Comparison of ENCODE assay signal across 32 cellular contexts in the genomic region with DNA sequence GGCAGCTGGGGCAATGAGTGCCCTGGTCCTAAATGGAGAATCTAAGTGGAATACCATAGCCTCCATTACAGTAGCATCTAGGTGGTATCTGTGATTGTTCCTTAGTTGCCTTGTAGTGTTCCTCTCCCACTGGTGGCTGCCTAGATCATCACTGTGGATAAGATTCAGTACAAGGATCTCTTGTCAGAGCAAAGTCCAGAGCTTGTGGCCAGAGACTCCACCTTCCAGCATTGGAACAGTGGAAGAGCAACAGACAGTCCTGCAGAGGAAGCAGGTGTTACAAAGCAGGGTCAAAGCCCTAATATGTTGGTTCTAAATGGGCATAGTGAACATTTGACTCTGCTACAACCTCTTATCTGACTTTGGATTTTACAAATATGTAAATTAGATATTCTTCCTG.
"Had no signal": no experiment of that assay in that cellular context is flagged by ENCODE, and none has a peak within 500 bp of the region (broad histone marks: within the 10 kb centered on the region; RNA-seq: fewer than 3 reads in every experiment).

No MANE protein-coding gene starts in this region.

- H3K4me1 ChIP-seq: parathyroid adenoma, psoas muscle, right lobe of liver, sigmoid colon, spleen, suprapubic skin, testis, transverse colon, upper lobe of right lung, uterus had no signal

- H3K4me3 ChIP-seq: ovary, psoas muscle, right lobe of liver, sigmoid colon, smooth muscle cell, spleen, suprapubic skin, testis, tibial artery, transverse colon, upper lobe of right lung, uterus had no signal

- H3K27me3 ChIP-seq: neutrophil, ovary, right lobe of liver, sigmoid colon, spleen, suprapubic skin, testis, tibial artery, transverse colon, upper lobe of right lung, uterus had no signal

- H3K36me3 ChIP-seq: neutrophil, ovary, right lobe of liver, sigmoid colon, spleen, suprapubic skin, tibial artery, transverse colon, upper lobe of right lung, uterus had no signal

- H3K4me1 Mint-ChIP-seq: naive thymus-derived CD4-positive, alpha-beta T cell; natural killer cell; nephron; stimulated activated memory B cell treated with anti-CD40 and anti-IgM and Interleukin-4, amounts not matched to agents 10 μg/mL and 1 μg/mL and 100 μg/mL, for 72 hours; stimulated activated naive CD8-positive, alpha-beta T cell treated with anti-CD3 and anti-CD28 coated beads, Interleukin-15, amount 100 ng/mL, for 72 hours had no signal

- H3K9ac ChIP-seq: parathyroid adenoma had no signal

- H3K4me2 ChIP-seq: smooth muscle cell had no signal

- H3K27me3 Mint-ChIP-seq: naive thymus-derived CD4-positive, alpha-beta T cell; progenitor cell of endocrine pancreas; stimulated activated memory B cell treated with anti-CD40 and anti-IgM and Interleukin-4, amounts not matched to agents 10 μg/mL and 1 μg/mL and 100 μg/mL, for 72 hours; stimulated activated naive CD8-positive, alpha-beta T cell treated with anti-CD3 and anti-CD28 coated beads, Interleukin-15, amount 100 ng/mL, for 72 hours; type B pancreatic cell had no signal

- H3K79me2 ChIP-seq: parathyroid adenoma had no signal

- H2AFZ ChIP-seq: parathyroid adenoma had no signal

- H3K9me3 ChIP-seq: neutrophil, ovary, psoas muscle, right lobe of liver, sigmoid colon, testis, tibial artery, upper lobe of right lung, uterus had no signal

- DNase-seq: naive thymus-derived CD4-positive, alpha-beta T cell; natural killer cell; nucleus accumbens; ovary; posterior cingulate gyrus; psoas muscle; right cardiac atrium; right lobe of liver; sigmoid colon; spleen; stimulated activated CD4-positive, alpha-beta T cell treated with anti-CD3 and anti-CD28 coated beads, Interleukin-12 subunit alpha, Interleukin-12 subunit beta, amount 100 ng/mL, for 4 hours; stimulated activated CD4-positive, alpha-beta T cell treated with anti-CD3 and anti-CD28 coated beads, Interleukin-1b, Interleukin-23, amount 100 ng/mL, for 48 hours; stimulated activated CD4-positive, alpha-beta T cell treated with anti-CD3 and anti-CD28 coated beads, Interleukin-4, amount 100 ng/mL, for 1 hour; stimulated activated CD4-positive, alpha-beta T cell treated with anti-CD3 and anti-CD28 coated beads, Interleukin-4, amount 100 ng/mL, for 4 hours; stimulated activated CD8-positive, alpha-beta memory T cell treated with anti-CD3 and anti-CD28 coated beads, Interleukin-4, amount 100 ng/mL, for 48 hours; stimulated activated naive CD4-positive, alpha-beta T cell; stimulated activated naive CD8-positive, alpha-beta T cell treated with anti-CD3 and anti-CD28 coated beads, Interleukin-15, amount 100 ng/mL, for 72 hours; stimulated activated naive CD8-positive, alpha-beta T cell treated with anti-CD3 and anti-CD28 coated beads, Interleukin-15, Interleukin-2, amounts not matched to agents 100 U/mL and 50 U/mL, for 24 hours; substantia nigra; testis; tibial artery; transverse colon; upper lobe of right lung; uterus had no signal

- H3K9me3 Mint-ChIP-seq: nephron; stimulated activated memory B cell treated with anti-CD40 and anti-IgM and Interleukin-4, amounts not matched to agents 10 μg/mL and 1 μg/mL and 100 μg/mL, for 72 hours; type B pancreatic cell had no signal

- H3K4me3 Mint-ChIP-seq: naive thymus-derived CD4-positive, alpha-beta T cell; natural killer cell; nephron; stimulated activated memory B cell treated with anti-CD40 and anti-IgM and Interleukin-4, amounts not matched to agents 10 μg/mL and 1 μg/mL and 100 μg/mL, for 72 hours; stimulated activated naive CD8-positive, alpha-beta T cell treated with anti-CD3 and anti-CD28 coated beads, Interleukin-15, amount 100 ng/mL, for 72 hours; type B pancreatic cell had no signal

- ATAC-seq: naive thymus-derived CD4-positive, alpha-beta T cell; natural killer cell; psoas muscle; right cardiac atrium; right lobe of liver; stimulated activated memory B cell treated with anti-CD40 and anti-IgM and Interleukin-4, amounts not matched to agents 10 μg/mL and 1 μg/mL and 100 μg/mL, for 72 hours; stimulated activated naive CD8-positive, alpha-beta T cell treated with anti-CD3 and anti-CD28 coated beads, Interleukin-15, amount 100 ng/mL, for 72 hours; stimulated activated naive CD8-positive, alpha-beta T cell treated with anti-CD3 and anti-CD28 coated beads, Interleukin-15, Interleukin-2, amounts not matched to agents 100 U/mL and 50 U/mL, for 24 hours; upper lobe of right lung had no signal

- H3K27ac ChIP-seq: neutrophil, ovary, parathyroid adenoma, psoas muscle, right lobe of liver, sigmoid colon, spleen, suprapubic skin, testis, tibial artery, transverse colon, upper lobe of right lung, uterus had no signal

- H3K36me3 Mint-ChIP-seq: naive thymus-derived CD4-positive, alpha-beta T cell; natural killer cell; stimulated activated memory B cell treated with anti-CD40 and anti-IgM and Interleukin-4, amounts not matched to agents 10 μg/mL and 1 μg/mL and 100 μg/mL, for 72 hours; type B pancreatic cell had no signal

- H3K27ac Mint-ChIP-seq: naive thymus-derived CD4-positive, alpha-beta T cell; natural killer cell; nephron; progenitor cell of endocrine pancreas; stimulated activated memory B cell treated with anti-CD40 and anti-IgM and Interleukin-4, amounts not matched to agents 10 μg/mL and 1 μg/mL and 100 μg/mL, for 72 hours; stimulated activated naive CD8-positive, alpha-beta T cell treated with anti-CD3 and anti-CD28 coated beads, Interleukin-15, amount 100 ng/mL, for 72 hours; type B pancreatic cell had no signal
